Comparison of ENCODE assay signal across 22 cellular contexts in genomic region chr2:231258696-231259095, GRCh38.
"Had no signal": no experiment of that assay in that cellular context is flagged by ENCODE, and none has a peak within 500 bp of the region (broad histone marks: within the 10 kb centered on the region; RNA-seq: fewer than 3 reads in every experiment).

No MANE protein-coding gene starts in this region.

- H3K9me3 Mint-ChIP-seq: activated B cell treated with CpG ODN at 0.5 μM for 24 hours; activated CD4-positive, alpha-beta T cell treated with anti-CD3 and anti-CD28 coated beads, Interleukin-2, amount 10 ng/mL, durations not matched to agents 24 days and 14 days; activated naive CD4-positive, alpha-beta T cell treated with anti-CD3 and anti-CD28 coated beads, Interleukin-2, amount 50 U/mL, for 72 hours; activated T-cell treated with anti-CD3 and anti-CD28 coated beads, Interleukin-2, amount 50 U/mL, for 24 hours; activated T-helper 1 cell treated with anti-CD3 and anti-CD28 coated beads, Interleukin-12 subunit alpha, Interleukin-12 subunit beta, Interleukin-2, Interleukin-4 antibody, amounts not matched to agents 30 ng/mL and 10 ng/mL and 1 ng/mL, durations not matched to agents 14 hours and 24 hours and 36 hours; T-cell had no signal

- H3K4me3 ChIP-seq: cardiac muscle cell had no signal

- H3K27me3 Mint-ChIP-seq: activated B cell treated with CpG ODN at 0.5 μM for 24 hours; activated T-cell treated with anti-CD3 and anti-CD28 coated beads, Interleukin-2, amount 50 U/mL, for 24 hours had no signal

- H3K27me3 ChIP-seq: brain microvascular endothelial cell, cardiac muscle cell had no signal

- H3K4me1 Mint-ChIP-seq: activated B cell treated with CpG ODN at 0.5 μM for 24 hours had no signal

- H3K4me3 Mint-ChIP-seq: activated B cell treated with CpG ODN at 0.5 μM for 24 hours; activated CD4-positive, alpha-beta T cell treated with anti-CD3 and anti-CD28 coated beads, Interleukin-2, amount 10 ng/mL, durations not matched to agents 24 days and 14 days; activated CD8-positive, alpha-beta memory T cell treated with anti-CD3 and anti-CD28 coated beads, Interleukin-2, amount 10 ng/mL, durations not matched to agents 7 days and 5 days; activated T-cell treated with anti-CD3 and anti-CD28 coated beads, Interleukin-2, amount 50 U/mL, for 24 hours; activated T-helper 1 cell treated with anti-CD3 and anti-CD28 coated beads, Interleukin-12 subunit alpha, Interleukin-12 subunit beta, Interleukin-2, Interleukin-4 antibody, amounts not matched to agents 30 ng/mL and 10 ng/mL and 1 ng/mL, durations not matched to agents 14 hours and 24 hours and 36 hours had no signal

- DNase-seq: activated B cell treated with CpG ODN at 0.5 μM for 24 hours; activated CD4-positive, alpha-beta T cell treated with anti-CD3 and anti-CD28 coated beads for 1 hour; activated CD4-positive, alpha-beta T cell treated with anti-CD3 and anti-CD28 coated beads, Interleukin-2, amount 50 U/mL, for 48 hours; activated CD8-positive, alpha-beta memory T cell treated with anti-CD3 and anti-CD28 coated beads, Interleukin-2, amount 10 ng/mL, durations not matched to agents 7 days and 5 days; activated effector memory CD4-positive, alpha-beta T cell treated with Interleukin-2 at 50 U/mL for 16 hours; activated naive CD4-positive, alpha-beta T cell treated with Interleukin-2 at 50 U/mL for 16 hours; activated T-cell treated with anti-CD3 and anti-CD28 coated beads, Interleukin-2, amount 50 U/mL, for 24 hours; brain microvascular endothelial cell; Kasumi-1; KBM-7; NCI-H1048; NCI-H1930; NCI-H345; NCI-H524; PC-3; SIG-M5; T-cell; T1000 had no signal

- H3K27ac Mint-ChIP-seq: activated B cell treated with CpG ODN at 0.5 μM for 24 hours; activated CD4-positive, alpha-beta T cell treated with anti-CD3 and anti-CD28 coated beads, Interleukin-2, amount 10 ng/mL, durations not matched to agents 24 days and 14 days; activated CD8-positive, alpha-beta memory T cell treated with anti-CD3 and anti-CD28 coated beads, Interleukin-2, amount 10 ng/mL, durations not matched to agents 7 days and 5 days; activated T-cell treated with anti-CD3 and anti-CD28 coated beads, Interleukin-2, amount 50 U/mL, for 24 hours; activated T-helper 1 cell treated with anti-CD3 and anti-CD28 coated beads, Interleukin-12 subunit alpha, Interleukin-12 subunit beta, Interleukin-2, Interleukin-4 antibody, amounts not matched to agents 30 ng/mL and 10 ng/mL and 1 ng/mL, durations not matched to agents 14 hours and 24 hours and 36 hours; T-cell had no signal

- ATAC-seq: PC-3 had no signal

- H3K27ac ChIP-seq: brain microvascular endothelial cell, cardiac muscle cell had no signal

- H3K36me3 Mint-ChIP-seq: activated CD8-positive, alpha-beta memory T cell treated with anti-CD3 and anti-CD28 coated beads, Interleukin-2, amount 10 ng/mL, durations not matched to agents 7 days and 5 days; activated naive CD4-positive, alpha-beta T cell treated with anti-CD3 and anti-CD28 coated beads, Interleukin-2, amount 50 U/mL, for 72 hours; T-cell had no signal
